ENCODE assay signal across 28 cellular contexts in genomic region chr20:51740838-51741237, GRCh38.
"Had no signal": no experiment of that assay in that cellular context is flagged by ENCODE, and none has a peak within 500 bp of the region (broad histone marks: within the 10 kb centered on the region; RNA-seq: fewer than 3 reads in every experiment).

No MANE protein-coding gene starts in this region.

- H3K36me3 ChIP-seq: esophagus squamous epithelium, gastroesophageal sphincter, heart right ventricle had no signal

- ATAC-seq: activated CD4-positive, CD25-positive, alpha-beta regulatory T cell treated with anti-CD3 and anti-CD28 coated beads, Interleukin-2, amount 50 U/mL, for 24 hours; activated CD8-positive, alpha-beta T cell treated with anti-CD3 and anti-CD28 coated beads for 36 hours; activated T-cell treated with anti-CD3 and anti-CD28 coated beads, Interleukin-2, amount 50 U/mL, for 4 hours; activated T-helper 17 cell treated with anti-CD3 and anti-CD28 coated beads, Interleukin-2, amount 50 U/mL, for 72 hours; body of pancreas; gastroesophageal sphincter; heart right ventricle had no signal

- H3K27me3 ChIP-seq: body of pancreas, esophagus squamous epithelium, gastroesophageal sphincter, heart right ventricle had no signal

- DNase-seq: activated B cell treated with CpG ODN at 0.5 μM for 24 hours; activated CD4-positive, alpha-beta T cell treated with anti-CD3 and anti-CD28 coated beads for 48 hours; activated CD4-positive, alpha-beta T cell treated with anti-CD3 and anti-CD28 coated beads, Interleukin-2, amount 50 U/mL, for 1 hour; activated CD4-positive, alpha-beta T cell treated with anti-CD3 and anti-CD28 coated beads, Interleukin-2, amount 50 U/mL, for 48 hours; activated CD8-positive, alpha-beta memory T cell treated with anti-CD3 and anti-CD28 coated beads for 24 hours; activated CD8-positive, alpha-beta T cell treated with anti-CD3 and anti-CD28 coated beads for 36 hours; activated effector memory CD4-positive, alpha-beta T cell treated with Interleukin-2 at 50 U/mL for 16 hours; activated gamma-delta T cell treated with Interleukin-2 at 50 U/mL for 16 hours; activated naive CD4-positive, alpha-beta T cell treated with anti-CD3 and anti-CD28 coated beads, Interleukin-2, amount 50 U/mL, for 16 hours; activated naive CD4-positive, alpha-beta T cell treated with Interleukin-2 at 50 U/mL for 16 hours; activated T-cell treated with anti-CD3 and anti-CD28 coated beads, Interleukin-2, amount 50 U/mL, for 4 hours; amniotic stem cell; aorta; body of pancreas; caudate nucleus; cortex of kidney; dermis blood vessel endothelial cell; effector CD8-positive, alpha-beta T cell; esophagus squamous epithelium; foreskin melanocyte; heart right ventricle; T-helper 2 cell had no signal

- H3K27ac ChIP-seq: epithelial cell of prostate, esophagus squamous epithelium, gastroesophageal sphincter, heart right ventricle, VCaP had no signal

- H3K9me3 ChIP-seq: body of pancreas, esophagus squamous epithelium, gastroesophageal sphincter had no signal

- H3K27me3 Mint-ChIP-seq: activated naive CD8-positive, alpha-beta T cell had no signal

- H3K4me1 Mint-ChIP-seq: activated B cell treated with CpG ODN at 0.5 μM for 24 hours had no signal

- H3K27ac Mint-ChIP-seq: activated B cell treated with CpG ODN at 0.5 μM for 24 hours; activated CD8-positive, alpha-beta T cell treated with anti-CD3 and anti-CD28 coated beads for 36 hours; activated naive CD8-positive, alpha-beta T cell; activated T-helper 17 cell treated with anti-CD3 and anti-CD28 coated beads, Interleukin-2, amount 50 U/mL, for 72 hours had no signal

- H3K4me3 Mint-ChIP-seq: activated B cell treated with CpG ODN at 0.5 μM for 24 hours; activated CD8-positive, alpha-beta T cell treated with anti-CD3 and anti-CD28 coated beads for 36 hours; activated naive CD8-positive, alpha-beta T cell; activated T-cell treated with anti-CD3 and anti-CD28 coated beads, Interleukin-2, amount 50 U/mL, for 4 hours; activated T-helper 17 cell treated with anti-CD3 and anti-CD28 coated beads, Interleukin-2, amount 50 U/mL, for 72 hours had no signal

- H3K9me3 Mint-ChIP-seq: activated B cell treated with CpG ODN at 0.5 μM for 24 hours; activated CD8-positive, alpha-beta T cell treated with anti-CD3 and anti-CD28 coated beads for 36 hours; activated T-cell treated with anti-CD3 and anti-CD28 coated beads, Interleukin-2, amount 50 U/mL, for 4 hours; activated T-helper 17 cell treated with anti-CD3 and anti-CD28 coated beads, Interleukin-2, amount 50 U/mL, for 72 hours had no signal

- H3K36me3 Mint-ChIP-seq: activated naive CD8-positive, alpha-beta T cell had no signal

- H3K4me3 ChIP-seq: body of pancreas, esophagus squamous epithelium, gastroesophageal sphincter, heart right ventricle had no signal
